In genomic region chr6:150296890-150297289, GRCh38 we compare ENCODE assay signal across 17 cellular contexts.
DNase-seq lines count a peak whose midpoint lies in the region; ATAC-seq, FAIRE-seq and TF ChIP-seq lines count a peak whose summit lies in the region.
"Had no signal": no experiment of that assay in that cellular context is flagged by ENCODE, and none has a peak within 500 bp of the region (broad histone marks: within the 10 kb centered on the region; RNA-seq: fewer than 3 reads in every experiment).

No MANE protein-coding gene starts in this region.

- H3K27ac Mint-ChIP-seq in activated naive CD8-positive, alpha-beta T cell treated with anti-CD3 and anti-CD28 coated beads, Interleukin-2, amount 50 U/mL, for 24 hours = no peak overlapping the region
- H3K27ac Mint-ChIP-seq: CD4-positive, CD25-positive, alpha-beta regulatory T cell; H9 had no signal

- H3K4me2 ChIP-seq in K562 (ENCODE audit: insufficient read depth, low read length) = no peak overlapping the region
- no peak overlapping the region for H3K4me2 ChIP-seq in smooth muscle cell
- H3K4me2 ChIP-seq: A549; BLaER1 treated with 17β-estradiol and CSF1 and Interleukin-3, amounts not matched to agents 10 nM and 100 nM had no signal

- TF ChIP-seq POLR2A in K562 (conservative IDR thresholded peaks at IDR 0.05) (no peak), GM12891 (IDR thresholded peaks at IDR 0.05; ENCODE audit: low read depth, low read length) (no peak)

- H3K4me3 ChIP-seq in K562 = no peak overlapping the region
- no peak overlapping the region for H3K4me3 ChIP-seq in smooth muscle cell
- H3K4me3 ChIP-seq: A549, GM12878 had no signal

- H3K4me3 Mint-ChIP-seq in activated naive CD8-positive, alpha-beta T cell treated with anti-CD3 and anti-CD28 coated beads, Interleukin-2, amount 50 U/mL, for 24 hours = no peak overlapping the region
- H3K4me3 Mint-ChIP-seq: CD4-positive, CD25-positive, alpha-beta regulatory T cell; H9 had no signal

- no TSS peak for BruUV-seq in K562 (replicated peaks; lab: Mats Ljungman, UMichigan)

- H4K20me1 ChIP-seq in K562 (replicated peaks; ENCODE audit: control insufficient read depth, insufficient read depth, low read length) = no peaks in the 10 kb centered on the region
- H4K20me1 ChIP-seq in smooth muscle cell (ENCODE audit: low read depth) = no peaks in the 10 kb centered on the region
- H4K20me1 ChIP-seq: BLaER1 treated with 17β-estradiol and CSF1 and Interleukin-3, amounts not matched to agents 10 nM and 100 nM had no signal

- H3K4me1 Mint-ChIP-seq in activated naive CD8-positive, alpha-beta T cell treated with anti-CD3 and anti-CD28 coated beads, Interleukin-2, amount 50 U/mL, for 24 hours = peaks cover 3% of the 10 kb centered on the region
- H3K4me1 Mint-ChIP-seq: CD4-positive, CD25-positive, alpha-beta regulatory T cell; H9 had no signal

- no peak for TF ChIP-seq RAD21 in K562 (CRISPR knock-in tag; conservative IDR thresholded peaks at IDR 0.05 in 1 of 2, IDR thresholded peaks at IDR 0.05 in 1 of 2)

- H3K4me1 ChIP-seq in K562 (replicated peaks in 1 of 2; ENCODE audit: control insufficient read depth in 2 of 2, insufficient read depth in 2 of 2, low read length in 2 of 2) (peaks cover 3 to 23% of the 10 kb centered on the region in 2 experiments; a peak in 4 of 5 replicates), foreskin keratinocyte (peaks cover 31% of the 10 kb centered on the region), smooth muscle cell (ENCODE audit: low read depth) (no peaks in the 10 kb centered on the region)

- H3K79me2 ChIP-seq in K562 (ENCODE audit: control insufficient read depth, insufficient read depth, low read length) (no peaks in the 10 kb centered on the region), smooth muscle cell (ENCODE audit: low read depth) (no peaks in the 10 kb centered on the region)

- peaks cover 17% of the 10 kb centered on the region for H3K27me3 Mint-ChIP-seq in activated naive CD8-positive, alpha-beta T cell treated with anti-CD3 and anti-CD28 coated beads, Interleukin-2, amount 50 U/mL, for 24 hours
- H3K27me3 Mint-ChIP-seq: CD4-positive, CD25-positive, alpha-beta regulatory T cell had no signal

- H3K9ac ChIP-seq in K562 (ENCODE audit: insufficient read depth in 1 of 2, low read depth in 2 of 2, low read length in 2 of 2) = no peak overlapping the region
- no peak overlapping the region for H3K9ac ChIP-seq in smooth muscle cell (ENCODE audit: low read depth)
- H3K9ac ChIP-seq: BLaER1 treated with 17β-estradiol and CSF1 and Interleukin-3, amounts not matched to agents 10 nM and 100 nM had no signal

- ATAC-seq in K562 (no peak), foreskin keratinocyte (no peak)
- ATAC-seq in activated naive CD8-positive, alpha-beta T cell treated with anti-CD3 and anti-CD28 coated beads, Interleukin-2, amount 50 U/mL, for 24 hours = no peak
- ATAC-seq: A549, GM12878 had no signal

- intact Hi-C loops in K562 (cut with micrococcal nuclease) = no loop called here

- H3K9me3 ChIP-seq in K562 (replicated peaks; ENCODE audit: control insufficient read depth, insufficient read depth, low read depth, low read length) = peaks cover 24% of the 10 kb centered on the region
- no peaks in the 10 kb centered on the region for H3K9me3 ChIP-seq in smooth muscle cell (replicated peaks; ENCODE audit: low read depth)

- FAIRE-seq in K562 (lab: Jason Lieb, UNC) (no peak), GM12891 (lab: Jason Lieb, UNC) (no peak)
- FAIRE-seq: A549, GM12878 had no signal

- peak overlapping the region; percentile 75 for H3K27ac ChIP-seq in RWPE1
- peak overlapping the region; percentile 64; the same call in 2 of the 3 replicates for H3K27ac ChIP-seq in K562 (ENCODE audit: extremely low read depth, low read depth, low read length)
- peak overlapping the region; percentile 71 for H3K27ac ChIP-seq in foreskin keratinocyte
- peak overlapping the region; percentile 13 for H3K27ac ChIP-seq in smooth muscle cell (ENCODE audit: low read depth)
- no peak overlapping the region for H3K27ac ChIP-seq in substantia nigra (ENCODE audit: low read depth, low read length, poor library complexity, severe bottlenecking)
- H3K27ac ChIP-seq: A549 had no signal

- no peaks in the 10 kb centered on the region for H3K27me3 ChIP-seq in K562 (ENCODE audit: control insufficient read depth in 2 of 2, insufficient read depth in 2 of 2, low read length in 2 of 2)
- no peaks in the 10 kb centered on the region for H3K27me3 ChIP-seq in foreskin keratinocyte
- H3K27me3 ChIP-seq in smooth muscle cell (ENCODE audit: low read depth) = no peaks in the 10 kb centered on the region
- H3K27me3 ChIP-seq: BLaER1 treated with 17β-estradiol and CSF1 and Interleukin-3, amounts not matched to agents 10 nM and 100 nM had no signal

- peaks cover 2% of the 10 kb centered on the region for H3K36me3 Mint-ChIP-seq in activated naive CD8-positive, alpha-beta T cell treated with anti-CD3 and anti-CD28 coated beads, Interleukin-2, amount 50 U/mL, for 24 hours (ENCODE audit: low read depth)
- H3K36me3 Mint-ChIP-seq: CD4-positive, CD25-positive, alpha-beta regulatory T cell had no signal

- 45% methylated on average over 2 of the region's 2 CpGs for WGBS in K562 (ENCODE audit: insufficient coverage, low coverage, missing lambda C conversion rate)
- WGBS in smooth muscle cell (ENCODE audit: low lambda C conversion rate) = 85% methylated on average over 2 of the region's 2 CpGs

- POLR2A ChIA-PET in RWPE1 (lab: Yijun Ruan, JAX; ENCODE audit: low non-redundant PET) = interaction anchor here (1.0 kb wide), 1 partner anchor 28 kb away, joined by 3 read pairs; no protein-coding TSS in a partner anchor
- POLR2A ChIA-PET in K562 (lab: Yijun Ruan, JAX) = interaction anchor here (0.9 to 2.4 kb wide), 5 partner anchors 10 to 22 kb away, joined by 3 to 13 read pairs (median 3); no protein-coding TSS in a partner anchor

- H2AFZ ChIP-seq in K562 (ENCODE audit: low read depth, low read length) (peak overlapping the region; percentile 60), smooth muscle cell (ENCODE audit: low read depth) (no peak overlapping the region)

- no peak for TF ChIP-seq CTCF in RWPE1 (conservative IDR thresholded peaks at IDR 0.05; ENCODE audit: low read depth)
- TF ChIP-seq CTCF in K562 (IDR thresholded peaks at IDR 0.05 in 2 of 3, conservative IDR thresholded peaks at IDR 0.05 in 1 of 3; ENCODE audit: insufficient read depth in 2 of 3, low read depth in 1 of 3, low read length in 3 of 3) = no peak
- no peak for TF ChIP-seq CTCF in foreskin keratinocyte (conservative IDR thresholded peaks at IDR 0.05)
- no peak for TF ChIP-seq CTCF in smooth muscle cell (IDR thresholded peaks at IDR 0.05; ENCODE audit: borderline replicate concordance, insufficient read depth, poor library complexity, severe bottlenecking)

- H3K36me3 ChIP-seq in K562 (ENCODE audit: control insufficient read depth, insufficient read depth, low read length) (no peaks in the 10 kb centered on the region), smooth muscle cell (ENCODE audit: low read depth) (no peaks in the 10 kb centered on the region)

- H3K9me1 ChIP-seq in K562 (ENCODE audit: control insufficient read depth, insufficient read depth, low read length) = no peaks in the 10 kb centered on the region

- in situ Hi-C loops in K562 (cut with MboI) = no loop called here

- CTCF ChIA-PET in RWPE1 (lab: Yijun Ruan, JAX) (interaction anchor here (0.6 kb wide), 1 partner anchor 32 kb away, joined by 3 read pairs; no protein-coding TSS in a partner anchor), K562 (lab: Yijun Ruan, JAX; ENCODE audit: low intra/inter-chr PET ratio) (no interaction called here)

- TF ChIP-seq EP300 in K562 (IDR thresholded peaks at IDR 0.05; ENCODE audit: low read length) = no peak

- H3F3A ChIP-seq in smooth muscle cell (ENCODE audit: low read depth) = peaks cover 10% of the 10 kb centered on the region

- peaks cover 5% of the 10 kb centered on the region for H3K9me3 Mint-ChIP-seq in activated naive CD8-positive, alpha-beta T cell treated with anti-CD3 and anti-CD28 coated beads, Interleukin-2, amount 50 U/mL, for 24 hours

- DNase-seq in RWPE1 (ENCODE audit: low spot score) = no peak
- DNase-seq in K562 (ENCODE audit: extremely low read depth in 1 of 4, low spot score in 3 of 4) = no peak
- DNase-seq in foreskin keratinocyte = no peak
- DNase-seq in smooth muscle cell (lab: John Stamatoyannopoulos, UW; ENCODE audit: unreplicated experiment) = no peak
- no peak for DNase-seq in activated naive CD8-positive, alpha-beta T cell treated with anti-CD3 and anti-CD28 coated beads, Interleukin-2, amount 50 U/mL, for 24 hours
- DNase-seq in mucosa of gallbladder (ENCODE audit: low spot score) = no peak
- DNase-seq in GM12891 (ENCODE audit: insufficient read length, low spot score) = no peak
- DNase-seq in substantia nigra (lab: John Stamatoyannopoulos, UW) = no peak
- DNase-seq: AML-193; CD4-positive, CD25-positive, alpha-beta regulatory T cell; DMS79; GOT3; H9; IMR-90 had no signal

TF ChIP-seq in K562, 482 proteins besides CTCF, POLR2A, EP300 and RAD21 (continues in another document):
- TF ChIP-seq NR2C1 (IDR thresholded peaks at IDR 0.05) (no peak), NR2C1 (tag; IDR thresholded peaks at IDR 0.05) (peak; percentile 37; the same call in 1 of the 2 replicates), ZNF282 (CRISPR knock-in tag; IDR thresholded peaks at IDR 0.05) (no peak), ZNF583 (CRISPR knock-in tag; IDR thresholded peaks at IDR 0.05) (peak; percentile 47; the same call in 1 of the 2 replicates), SNRNP70 (optimal IDR thresholded peaks at IDR 0.05; ENCODE audit: low read depth, low read length) (no peak)

TF ChIP-seq in GM12891, 5 proteins besides CTCF, POLR2A, EP300 and RAD21:
- TF ChIP-seq SPI1 (IDR thresholded peaks at IDR 0.05; ENCODE audit: low read depth, low read length) (no peak), PAX5 (IDR thresholded peaks at IDR 0.05; ENCODE audit: insufficient read depth, low read length, severe bottlenecking) (no peak), POU2F2 (IDR thresholded peaks at IDR 0.05; ENCODE audit: low read depth, low read length) (no peak), TAF1 (IDR thresholded peaks at IDR 0.05; ENCODE audit: low read depth, low read length) (no peak), POLR2AphosphoS5 (IDR thresholded peaks at IDR 0.05; ENCODE audit: low read depth, low read length) (no peak)
